Comparison of ENCODE assay signal across 14 cellular contexts in the genomic region with DNA sequence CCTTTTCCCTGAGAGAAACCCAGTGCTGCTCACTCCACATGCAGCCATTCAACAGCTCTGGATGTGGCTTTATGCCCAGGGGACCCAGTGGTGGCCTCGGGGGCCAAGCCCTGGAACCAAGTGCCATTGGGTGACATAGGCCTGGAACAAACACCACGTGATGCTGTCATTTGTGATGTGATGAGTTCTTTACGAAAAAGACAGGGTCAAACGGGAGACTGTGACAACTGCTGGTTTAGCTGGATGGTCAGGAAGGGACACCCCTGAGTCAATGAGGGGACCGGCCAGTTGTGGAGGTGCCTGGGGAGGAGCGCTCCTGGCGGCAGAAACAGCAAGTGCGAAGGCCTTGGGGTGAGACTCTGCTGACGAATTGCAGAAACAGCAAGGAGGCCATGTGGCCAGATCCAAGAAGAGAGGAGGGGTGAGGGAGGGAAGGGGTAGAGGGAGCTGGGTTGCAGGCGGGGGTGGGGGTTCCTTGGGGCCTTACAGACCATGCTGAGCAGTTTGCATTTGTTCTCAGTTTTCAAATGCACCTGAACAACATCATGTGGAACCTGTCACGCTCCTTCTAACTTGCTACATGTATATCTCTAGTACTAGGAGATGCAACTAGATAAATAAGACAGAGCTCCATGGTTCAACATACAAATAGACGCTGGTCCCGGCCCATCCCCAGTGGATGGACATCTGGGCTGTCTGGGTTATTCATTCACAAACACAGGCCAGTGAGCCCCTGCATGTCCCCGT. TPM values are rescaled to one million over a fixed set of nuclear protein-coding genes. Genes with fewer than 3 reads are reported as not detected.
A peak's percentile ranks its signal among the peaks of the same experiment; 100 is the strongest.
DNase-seq lines count a peak whose midpoint lies in the region; ATAC-seq and TF ChIP-seq lines count a peak whose summit lies in the region.
"Had no signal": no experiment of that assay in that cellular context is flagged by ENCODE, and none has a peak within 500 bp of the region (broad histone marks: within the 10 kb centered on the region; RNA-seq: fewer than 3 reads in every experiment).

No MANE protein-coding gene starts in this region.

- no peaks in the 10 kb centered on the region for H4K20me1 ChIP-seq in hepatocyte (ENCODE audit: insufficient read depth, poor library complexity, severe bottlenecking)

- no peak overlapping the region for H3K4me3 ChIP-seq in right atrium auricular region
- no peak overlapping the region for H3K4me3 ChIP-seq in Peyer's patch
- no peak overlapping the region for H3K4me3 ChIP-seq in hepatocyte
- no peak overlapping the region for H3K4me3 ChIP-seq in upper lobe of right lung

- intact Hi-C loops in Right ventricle myocardium superior (cut with DNase I) (no loop called here), upper lobe of right lung (cut with DNase I) (loop anchor here (5.0 kb wide), 1 partner anchor 51 kb away; no protein-coding TSS in a partner anchor)

- TF ChIP-seq POLR2A in Peyer's patch (IDR thresholded peaks at IDR 0.05), result no peak

- DNase-seq in right atrium auricular region (ENCODE audit: low spot score), result peak; percentile 56
- no peak for DNase-seq in Right ventricle myocardium superior
- peak in 2 of 3 donors; percentile 26 to 32 for DNase-seq in Peyer's patch
- peak; percentile 3 for DNase-seq in hepatocyte (ENCODE audit: low spot score)
- DNase-seq in upper lobe of right lung, result peak; percentile 40
- no peak for DNase-seq in effector CD8-positive, alpha-beta T cell (lab: John Stamatoyannopoulos, UW)
- DNase-seq: activated CD4-positive, alpha-beta T cell treated with anti-CD3 and anti-CD28 coated beads, Interleukin-2, amount 50 U/mL, for 4 hours; DMS153; stimulated activated CD4-positive, alpha-beta T cell treated with anti-CD3 and anti-CD28 coated beads, Interleukin-1b, Interleukin-23, amount 100 ng/mL, for 48 hours had no signal

- H3K27me3 ChIP-seq in right atrium auricular region (no peaks in the 10 kb centered on the region), Peyer's patch (no peaks in the 10 kb centered on the region), hepatocyte (no peaks in the 10 kb centered on the region), upper lobe of right lung (peaks cover 13% of the 10 kb centered on the region)

- TF ChIP-seq CTCF in right atrium auricular region (IDR thresholded peaks at IDR 0.05) (no peak), Peyer's patch (IDR thresholded peaks at IDR 0.05) (no peak), hepatocyte (IDR thresholded peaks at IDR 0.05; ENCODE audit: poor library complexity) (no peak), upper lobe of right lung (IDR thresholded peaks at IDR 0.05) (no peak)

- 78% methylated on average over 14 of the region's 14 CpGs for WGBS in hepatocyte (ENCODE audit: low lambda C conversion rate, missing lambda C conversion rate)

- no peak overlapping the region for H3K27ac ChIP-seq in right atrium auricular region
- H3K27ac ChIP-seq in Peyer's patch, result peak overlapping the region in 1 of 4 donors; percentile 65
- H3K27ac ChIP-seq in hepatocyte, result no peak overlapping the region
- no peak overlapping the region for H3K27ac ChIP-seq in upper lobe of right lung

- no peaks in the 10 kb centered on the region for H3K9me3 ChIP-seq in right atrium auricular region
- no peaks in the 10 kb centered on the region for H3K9me3 ChIP-seq in Peyer's patch
- no peaks in the 10 kb centered on the region for H3K9me3 ChIP-seq in hepatocyte (ENCODE audit: low read depth)
- H3K9me3 ChIP-seq in upper lobe of right lung, result no peaks in the 10 kb centered on the region

- no peaks in the 10 kb centered on the region for H3K4me1 ChIP-seq in right atrium auricular region
- H3K4me1 ChIP-seq in Peyer's patch, result peaks cover 0 to 16% (median 0%) of the 10 kb centered on the region in 4 donors
- peaks cover 4% of the 10 kb centered on the region for H3K4me1 ChIP-seq in hepatocyte (ENCODE audit: insufficient read depth)
- no peaks in the 10 kb centered on the region for H3K4me1 ChIP-seq in upper lobe of right lung

- no peaks in the 10 kb centered on the region for H3K36me3 ChIP-seq in right atrium auricular region
- no peaks in the 10 kb centered on the region for H3K36me3 ChIP-seq in Peyer's patch
- no peaks in the 10 kb centered on the region for H3K36me3 ChIP-seq in hepatocyte (replicated peaks; ENCODE audit: insufficient read depth, low read depth)
- no peaks in the 10 kb centered on the region for H3K36me3 ChIP-seq in upper lobe of right lung

- H3K79me2 ChIP-seq in hepatocyte, result no peaks in the 10 kb centered on the region

- H3K4me2 ChIP-seq in hepatocyte, result no peak overlapping the region

- H2AFZ ChIP-seq in hepatocyte, result no peak overlapping the region

- no peaks in the 10 kb centered on the region for H3K9me2 ChIP-seq in hepatocyte (replicated peaks; ENCODE audit: insufficient read depth)

- ATAC-seq in Right ventricle myocardium superior (ENCODE audit: poor library complexity) (no peak), upper lobe of right lung (no peak), GM19328 (IDR thresholded peaks at IDR 0.05; ENCODE audit: unreplicated experiment) (no peak), GM19467 (IDR thresholded peaks at IDR 0.05; ENCODE audit: unreplicated experiment) (no peak)

RNA-seq across cellular contexts. Expression of a gene that starts 56.1 kb away (rescaled TPM):
- 1 to 10 TPM in 1 of 2 donors, under 1 TPM in 1; 0.59 to 1.4 TPM for total RNA-seq in right atrium auricular region
- total RNA-seq in Right ventricle myocardium superior, result not detected
- 10 to 100 TPM in 1 of 4 donors, 1 to 10 TPM in 2, not detected in 1; 1.1 to 35.5 (median 6.0) TPM for total RNA-seq in Peyer's patch
- not detected in 2 replicates for total RNA-seq in hepatocyte
- polyA plus RNA-seq in hepatocyte, result not detected in 2 replicates
- total RNA-seq in upper lobe of right lung, result 12.3 TPM
- total RNA-seq: HT-29, PC-3, renal cortical epithelial cell had no signal

Comparison
In these comparisons a context has a peak if more than half of its experiments do, and no peak if none do; other contexts are left out.
1. DNase-seq: peak in right atrium auricular region (single experiment), Peyer's patch (2 of 3), hepatocyte (single experiment) and upper lobe of right lung (single experiment); none in Right ventricle myocardium superior (single experiment) and effector CD8-positive, alpha-beta T cell (single experiment).